8 cellular contexts compared by ENCODE assay signal in the genomic region with DNA sequence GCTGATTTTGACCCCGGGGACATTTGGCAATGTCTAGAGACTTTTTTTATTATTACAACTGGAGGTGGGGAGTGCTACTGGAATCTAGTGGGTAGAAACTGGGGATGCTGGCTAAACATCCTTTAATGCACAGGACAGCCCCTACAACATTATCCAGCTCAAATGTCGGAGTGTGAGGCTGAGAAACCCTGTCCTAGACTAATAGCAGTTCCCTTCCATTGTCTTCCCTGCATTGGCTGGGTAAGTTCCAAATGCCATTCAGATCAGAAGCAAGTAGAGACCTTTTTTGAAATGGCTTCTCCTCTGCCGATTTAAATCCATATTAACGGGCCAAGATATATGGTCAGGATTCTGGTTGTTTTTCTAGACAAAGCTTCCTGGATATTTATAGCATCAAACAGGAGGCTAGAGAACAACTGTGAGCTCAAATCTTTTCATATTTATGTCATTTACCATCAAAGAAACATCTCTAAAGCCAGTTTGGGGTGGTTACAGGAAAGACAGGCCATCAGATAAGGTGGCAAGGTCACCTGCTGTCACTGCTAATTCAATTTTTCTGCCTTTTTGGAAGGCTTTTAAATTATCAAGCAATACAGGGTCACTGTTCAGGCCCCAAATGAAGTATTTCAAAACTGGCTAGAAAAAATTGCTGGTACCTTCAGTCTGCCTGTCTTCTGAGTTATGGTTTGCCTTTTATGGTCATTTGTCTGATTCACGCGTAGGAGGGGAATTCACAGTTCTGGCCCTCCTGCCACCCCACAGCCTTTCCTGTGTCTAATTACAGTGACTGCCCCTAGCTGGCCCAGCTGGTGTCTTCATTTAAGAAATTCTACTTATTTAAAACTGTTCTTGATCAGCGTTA. TPM values are rescaled to one million over a fixed set of nuclear protein-coding genes. Genes with fewer than 3 reads are reported as not detected.
A peak's percentile ranks its signal among the peaks of the same experiment; 100 is the strongest.
DNase-seq lines count a peak whose midpoint lies in the region; ATAC-seq and TF ChIP-seq lines count a peak whose summit lies in the region.

No MANE protein-coding gene starts in this region.

- H3K36me3 ChIP-seq in Karpas-422 (ENCODE audit: insufficient read depth, low read length), result peaks cover 72% of the 10 kb centered on the region
- no peaks in the 10 kb centered on the region for H3K36me3 ChIP-seq in hepatocyte (replicated peaks; ENCODE audit: insufficient read depth, low read depth)

- H3K79me2 ChIP-seq in Karpas-422 (ENCODE audit: low read length) (no peaks in the 10 kb centered on the region), hepatocyte (no peaks in the 10 kb centered on the region)

- H3K9me3 ChIP-seq in Karpas-422 (ENCODE audit: low read length) (no peaks in the 10 kb centered on the region), hepatocyte (ENCODE audit: low read depth) (no peaks in the 10 kb centered on the region)

- no peak overlapping the region for H3K4me2 ChIP-seq in Karpas-422 (ENCODE audit: low read depth, low read length, poor library complexity, severe bottlenecking)
- no peak overlapping the region for H3K4me2 ChIP-seq in hepatocyte

- H3K27me3 ChIP-seq in Karpas-422 (ENCODE audit: low read length), result no peaks in the 10 kb centered on the region
- no peaks in the 10 kb centered on the region for H3K27me3 ChIP-seq in hepatocyte

- ATAC-seq in GM21717 (IDR thresholded peaks at IDR 0.05; ENCODE audit: unreplicated experiment), result peak; percentile 91

- H3K4me3 ChIP-seq in Karpas-422 (ENCODE audit: low read length), result no peak overlapping the region
- no peak overlapping the region for H3K4me3 ChIP-seq in hepatocyte

- H4K20me1 ChIP-seq in Karpas-422 (ENCODE audit: insufficient read depth, low read depth, low read length), result no peaks in the 10 kb centered on the region
- no peaks in the 10 kb centered on the region for H4K20me1 ChIP-seq in hepatocyte (ENCODE audit: insufficient read depth, poor library complexity, severe bottlenecking)

- 92% methylated on average over 7 of the region's 7 CpGs for WGBS in hepatocyte (ENCODE audit: low lambda C conversion rate, missing lambda C conversion rate)

- no peak for TF ChIP-seq CTCF in GM13976 (IDR thresholded peaks at IDR 0.05; ENCODE audit: borderline replicate concordance, control extremely low read depth, extremely low read depth, insufficient read depth, missing control alignments)
- TF ChIP-seq CTCF in hepatocyte (IDR thresholded peaks at IDR 0.05; ENCODE audit: poor library complexity), result no peak

- H3K9me2 ChIP-seq in Karpas-422 (replicated peaks; ENCODE audit: insufficient read depth, low read length), result no peaks in the 10 kb centered on the region
- no peaks in the 10 kb centered on the region for H3K9me2 ChIP-seq in hepatocyte (replicated peaks; ENCODE audit: insufficient read depth)

- peak; percentile 84 for DNase-seq in GM13976 (ENCODE audit: low spot score)
- DNase-seq in Karpas-422, result no peak
- peak; percentile 51 to 56 for DNase-seq in activated T-cell treated with anti-CD3 and anti-CD28 coated beads, Interleukin-2, amount 50 U/mL, for 48 hours
- peak; percentile 20 for DNase-seq in hepatocyte (ENCODE audit: low spot score)
- peak; percentile 20 to 27 for DNase-seq in stimulated activated CD8-positive, alpha-beta memory T cell treated with anti-CD3 and anti-CD28 coated beads, Interleukin-15, amount 100 ng/mL, for 4 hours (ENCODE audit: low read depth in 2 of 2)
- DNase-seq in NCI-H1930 (lab: John Stamatoyannopoulos, UW), result no peak
- DNase-seq in cortex of kidney (lab: John Stamatoyannopoulos, UW), result no peak

- H2AFZ ChIP-seq in Karpas-422 (ENCODE audit: low read length) (no peak overlapping the region), hepatocyte (no peak overlapping the region)

- 0 out of 2 replicates have a peak overlapping the region, but pooled peaks have one; percentile 2 for H3K27ac ChIP-seq in Karpas-422 (ENCODE audit: low read length)
- H3K27ac ChIP-seq in hepatocyte, result peak overlapping the region; percentile 35

- in situ Hi-C loops in GM13976 (cut with MboI; ENCODE audit: low sequenced_read_pairs, unreplicated experiment), result no loop called here

- H3K9ac ChIP-seq in Karpas-422 (ENCODE audit: low read length), result no peak overlapping the region

- H3K4me1 ChIP-seq in Karpas-422 (ENCODE audit: low read length) (peaks cover 3% of the 10 kb centered on the region; the same call in 1 of the 2 replicates), hepatocyte (ENCODE audit: insufficient read depth) (no peaks in the 10 kb centered on the region)

RNA-seq across cellular contexts. Expression of a gene that starts 20.1 kb away (rescaled TPM):
- total RNA-seq in Karpas-422 (2014; rRNA removed; shearing (Covaris generic); ENCODE audit: low replicate concordance), result 0.22 and 0.56 TPM in 2 replicates
- 7.8 and 9.4 TPM in 2 replicates for total RNA-seq in hepatocyte
- polyA plus RNA-seq in hepatocyte, result 0.60 and 1.4 TPM in 2 replicates

RNA-seq across cellular contexts. Expression of a gene that starts 57.1 kb away (rescaled TPM):
- 59.7 and 62.4 TPM in 2 replicates for total RNA-seq in Karpas-422 (2014; rRNA removed; shearing (Covaris generic); ENCODE audit: low replicate concordance)
- 19.5 and 29.5 TPM in 2 replicates for total RNA-seq in hepatocyte
- polyA plus RNA-seq in hepatocyte, result 24.4 and 31.9 TPM in 2 replicates

RNA-seq across cellular contexts. Expression of a gene that starts 58.4 kb away (rescaled TPM):
- total RNA-seq in Karpas-422 (2014; rRNA removed; shearing (Covaris generic); ENCODE audit: low replicate concordance), result 19.6 and 26.3 TPM in 2 replicates
- total RNA-seq in hepatocyte, result 7.2 and 8.4 TPM in 2 replicates
- 7.0 and 8.4 TPM in 2 replicates for polyA plus RNA-seq in hepatocyte

RNA-seq across cellular contexts. Expression of a gene that starts 59.4 kb away (rescaled TPM):
- total RNA-seq in Karpas-422 (2014; rRNA removed; shearing (Covaris generic); ENCODE audit: low replicate concordance), result 61.2 and 97.5 TPM in 2 replicates
- 60.4 and 65.3 TPM in 2 replicates for total RNA-seq in hepatocyte
- polyA plus RNA-seq in hepatocyte, result 23.6 and 30.3 TPM in 2 replicates

Comparison
In these comparisons a context has a peak if more than half of its experiments do, and no peak if none do; other contexts are left out.
1. DNase-seq: peak in GM13976 (single experiment), activated T-cell treated with anti-CD3 and anti-CD28 coated beads, Interleukin-2, amount 50 U/mL, for 48 hours (2 of 2), hepatocyte (single experiment) and stimulated activated CD8-positive, alpha-beta memory T cell treated with anti-CD3 and anti-CD28 coated beads, Interleukin-15, amount 100 ng/mL, for 4 hours (2 of 2); none in Karpas-422 (single experiment), NCI-H1930 (0 of 2) and cortex of kidney (single experiment).